Comparison of ENCODE assay signal across 1 cellular context in the genomic region with DNA sequence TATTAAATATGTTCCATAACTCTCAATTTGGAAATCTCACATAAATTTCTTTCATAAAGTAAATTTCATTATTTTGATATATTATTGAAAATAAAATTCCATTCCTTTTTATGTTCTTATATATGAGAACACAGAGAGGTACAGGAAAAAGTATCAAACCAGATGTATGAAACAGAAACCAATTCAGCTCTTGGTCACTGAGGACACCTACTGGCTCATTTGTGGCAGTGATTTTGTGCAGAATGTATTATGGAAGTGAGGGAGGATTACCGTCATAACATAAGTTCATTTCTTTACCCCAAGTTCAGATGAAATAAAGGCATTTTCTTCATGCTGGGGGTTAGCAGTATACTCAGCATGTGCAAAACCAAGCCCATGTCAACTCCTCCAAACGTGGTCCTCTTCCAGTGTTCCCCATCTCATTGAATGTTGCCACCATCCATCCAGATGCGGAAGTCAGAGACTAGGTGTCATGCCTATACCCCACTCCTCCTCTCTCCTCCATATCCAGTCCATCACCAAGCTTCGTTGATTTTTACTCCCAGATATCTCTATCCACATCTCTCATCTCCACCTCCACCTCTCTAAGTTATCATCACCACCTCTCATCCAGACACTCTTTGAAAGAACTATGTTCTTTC.
A peak's percentile ranks its signal among the peaks of the same experiment; 100 is the strongest.
TF ChIP-seq lines count a peak whose summit lies in the region.

No MANE protein-coding gene starts in this region.

TF ChIP-seq in HepG2, 621 proteins besides CTCF, POLR2A, EP300 and RAD21:
- TF ChIP-seq, protein P1, sequence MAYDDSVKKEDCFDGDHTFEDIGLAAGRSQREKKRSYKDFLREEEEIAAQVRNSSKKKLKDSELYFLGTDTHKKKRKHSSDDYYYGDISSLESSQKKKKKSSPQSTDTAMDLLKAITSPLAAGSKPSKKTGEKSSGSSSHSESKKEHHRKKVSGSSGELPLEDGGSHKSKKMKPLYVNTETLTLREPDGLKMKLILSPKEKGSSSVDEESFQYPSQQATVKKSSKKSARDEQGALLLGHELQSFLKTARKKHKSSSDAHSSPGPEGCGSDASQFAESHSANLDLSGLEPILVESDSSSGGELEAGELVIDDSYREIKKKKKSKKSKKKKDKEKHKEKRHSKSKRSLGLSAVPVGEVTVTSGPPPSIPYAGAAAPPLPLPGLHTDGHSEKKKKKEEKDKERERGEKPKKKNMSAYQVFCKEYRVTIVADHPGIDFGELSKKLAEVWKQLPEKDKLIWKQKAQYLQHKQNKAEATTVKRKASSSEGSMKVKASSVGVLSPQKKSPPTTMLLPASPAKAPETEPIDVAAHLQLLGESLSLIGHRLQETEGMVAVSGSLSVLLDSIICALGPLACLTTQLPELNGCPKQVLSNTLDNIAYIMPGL (CRISPR knock-in tag; IDR thresholded peaks at IDR 0.05; ENCODE audit: borderline replicate concordance in 1 of 2, low read depth in 1 of 2), result 0 out of 4 replicates have a peak, but pooled peaks of 1 of the 2 experiments have one; percentile 24
- TF ChIP-seq NCOR1 (IDR thresholded peaks at IDR 0.05; ENCODE audit: borderline replicate concordance, low read length), result no peak
- TF ChIP-seq SMC3 (IDR thresholded peaks at IDR 0.05; ENCODE audit: low read length), result peak; percentile 89
- no peak for TF ChIP-seq YY1 (IDR thresholded peaks at IDR 0.05; ENCODE audit: insufficient read depth, insufficient replicate concordance, low read depth, low read length)
- TF ChIP-seq, protein P2, sequence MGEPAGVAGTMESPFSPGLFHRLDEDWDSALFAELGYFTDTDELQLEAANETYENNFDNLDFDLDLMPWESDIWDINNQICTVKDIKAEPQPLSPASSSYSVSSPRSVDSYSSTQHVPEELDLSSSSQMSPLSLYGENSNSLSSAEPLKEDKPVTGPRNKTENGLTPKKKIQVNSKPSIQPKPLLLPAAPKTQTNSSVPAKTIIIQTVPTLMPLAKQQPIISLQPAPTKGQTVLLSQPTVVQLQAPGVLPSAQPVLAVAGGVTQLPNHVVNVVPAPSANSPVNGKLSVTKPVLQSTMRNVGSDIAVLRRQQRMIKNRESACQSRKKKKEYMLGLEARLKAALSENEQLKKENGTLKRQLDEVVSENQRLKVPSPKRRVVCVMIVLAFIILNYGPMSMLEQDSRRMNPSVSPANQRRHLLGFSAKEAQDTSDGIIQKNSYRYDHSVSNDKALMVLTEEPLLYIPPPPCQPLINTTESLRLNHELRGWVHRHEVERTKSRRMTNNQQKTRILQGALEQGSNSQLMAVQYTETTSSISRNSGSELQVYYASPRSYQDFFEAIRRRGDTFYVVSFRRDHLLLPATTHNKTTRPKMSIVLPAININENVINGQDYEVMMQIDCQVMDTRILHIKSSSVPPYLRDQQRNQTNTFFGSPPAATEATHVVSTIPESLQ (CRISPR knock-in tag; conservative IDR thresholded peaks at IDR 0.05), result no peak
- peak; percentile 91 for TF ChIP-seq STAG1 (CRISPR knock-in tag; IDR thresholded peaks at IDR 0.05)
- TF ChIP-seq ELF3 (CRISPR knock-in tag; IDR thresholded peaks at IDR 0.05), result peak; percentile 42; the same call in 1 of the 2 replicates
- TF ChIP-seq ZSCAN9 (CRISPR knock-in tag; IDR thresholded peaks at IDR 0.05; ENCODE audit: borderline replicate concordance), result peak; percentile 58; the same call in 1 of the 2 replicates
- 0 out of 2 replicates have a peak, but pooled peaks have one; percentile 7 for TF ChIP-seq CEBPG (CRISPR knock-in tag; IDR thresholded peaks at IDR 0.05)
- TF ChIP-seq SAP130 (CRISPR knock-in tag; IDR thresholded peaks at IDR 0.05; ENCODE audit: low read depth), result peak; percentile 21; the same call in 1 of the 2 replicates
- TF ChIP-seq, protein P3, sequence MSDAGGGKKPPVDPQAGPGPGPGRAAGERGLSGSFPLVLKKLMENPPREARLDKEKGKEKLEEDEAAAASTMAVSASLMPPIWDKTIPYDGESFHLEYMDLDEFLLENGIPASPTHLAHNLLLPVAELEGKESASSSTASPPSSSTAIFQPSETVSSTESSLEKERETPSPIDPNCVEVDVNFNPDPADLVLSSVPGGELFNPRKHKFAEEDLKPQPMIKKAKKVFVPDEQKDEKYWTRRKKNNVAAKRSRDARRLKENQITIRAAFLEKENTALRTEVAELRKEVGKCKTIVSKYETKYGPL (CRISPR knock-in tag; IDR thresholded peaks at IDR 0.05), result no peak
- TF ChIP-seq ZSCAN22 (CRISPR knock-in tag; IDR thresholded peaks at IDR 0.05), result no peak
- TF ChIP-seq TEAD3 (CRISPR knock-in tag; optimal IDR thresholded peaks at IDR 0.05; ENCODE audit: borderline replicate concordance), result peak; percentile 48
- TF ChIP-seq, protein P4, sequence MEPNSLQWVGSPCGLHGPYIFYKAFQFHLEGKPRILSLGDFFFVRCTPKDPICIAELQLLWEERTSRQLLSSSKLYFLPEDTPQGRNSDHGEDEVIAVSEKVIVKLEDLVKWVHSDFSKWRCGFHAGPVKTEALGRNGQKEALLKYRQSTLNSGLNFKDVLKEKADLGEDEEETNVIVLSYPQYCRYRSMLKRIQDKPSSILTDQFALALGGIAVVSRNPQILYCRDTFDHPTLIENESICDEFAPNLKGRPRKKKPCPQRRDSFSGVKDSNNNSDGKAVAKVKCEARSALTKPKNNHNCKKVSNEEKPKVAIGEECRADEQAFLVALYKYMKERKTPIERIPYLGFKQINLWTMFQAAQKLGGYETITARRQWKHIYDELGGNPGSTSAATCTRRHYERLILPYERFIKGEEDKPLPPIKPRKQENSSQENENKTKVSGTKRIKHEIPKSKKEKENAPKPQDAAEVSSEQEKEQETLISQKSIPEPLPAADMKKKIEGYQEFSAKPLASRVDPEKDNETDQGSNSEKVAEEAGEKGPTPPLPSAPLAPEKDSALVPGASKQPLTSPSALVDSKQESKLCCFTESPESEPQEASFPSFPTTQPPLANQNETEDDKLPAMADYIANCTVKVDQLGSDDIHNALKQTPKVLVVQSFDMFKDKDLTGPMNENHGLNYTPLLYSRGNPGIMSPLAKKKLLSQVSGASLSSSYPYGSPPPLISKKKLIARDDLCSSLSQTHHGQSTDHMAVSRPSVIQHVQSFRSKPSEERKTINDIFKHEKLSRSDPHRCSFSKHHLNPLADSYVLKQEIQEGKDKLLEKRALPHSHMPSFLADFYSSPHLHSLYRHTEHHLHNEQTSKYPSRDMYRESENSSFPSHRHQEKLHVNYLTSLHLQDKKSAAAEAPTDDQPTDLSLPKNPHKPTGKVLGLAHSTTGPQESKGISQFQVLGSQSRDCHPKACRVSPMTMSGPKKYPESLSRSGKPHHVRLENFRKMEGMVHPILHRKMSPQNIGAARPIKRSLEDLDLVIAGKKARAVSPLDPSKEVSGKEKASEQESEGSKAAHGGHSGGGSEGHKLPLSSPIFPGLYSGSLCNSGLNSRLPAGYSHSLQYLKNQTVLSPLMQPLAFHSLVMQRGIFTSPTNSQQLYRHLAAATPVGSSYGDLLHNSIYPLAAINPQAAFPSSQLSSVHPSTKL (CRISPR knock-in tag; IDR thresholded peaks at IDR 0.05), result peak; percentile 26; the same call in 1 of the 2 replicates
- peak; percentile 40; the same call in 1 of the 2 replicates for TF ChIP-seq RXRB (CRISPR knock-in tag; IDR thresholded peaks at IDR 0.05; ENCODE audit: borderline replicate concordance)
